In genomic region chr1:224434447-224435317, GRCh38 we compare ENCODE assay signal across 8 cellular contexts.
A peak's percentile ranks its signal among the peaks of the same experiment; 100 is the strongest.
DNase-seq lines count a peak whose midpoint lies in the region; ATAC-seq lines count a peak whose summit lies in the region.

Gene WDR26, minus strand, starts transcription at chr1:224434797.

- peak; percentile 93 for ATAC-seq in GM19455 (IDR thresholded peaks at IDR 0.05; ENCODE audit: unreplicated experiment)
- peak; percentile 68 for ATAC-seq in HG03575 (IDR thresholded peaks at IDR 0.05; ENCODE audit: extremely low read depth, insufficient number of reproducible peaks, low FRiP score, unreplicated experiment)

- H3K4me3 ChIP-seq in effector memory CD4-positive, alpha-beta T cell (ENCODE audit: insufficient read depth, low read depth, low read length, poor library complexity, severe bottlenecking) = peak within 1 kb of the TSS; percentile 87

- peak within 1 kb of the TSS; percentile 96 for H3K27ac ChIP-seq in effector memory CD4-positive, alpha-beta T cell (ENCODE audit: insufficient read depth, low read length, poor library complexity, severe bottlenecking)

- no peaks in the 10 kb centered on the region for H3K36me3 ChIP-seq in effector memory CD4-positive, alpha-beta T cell (ENCODE audit: control insufficient read depth, insufficient read depth, low read length)

- peaks cover 21% of the 10 kb centered on the region for H3K4me1 ChIP-seq in effector memory CD4-positive, alpha-beta T cell (ENCODE audit: control insufficient read depth, insufficient read depth, low read length, poor library complexity, severe bottlenecking)

- peak; percentile 89 for DNase-seq in COLO668 (lab: John Stamatoyannopoulos, UW; ENCODE audit: unreplicated experiment)
- DNase-seq in NK-92 treated with Interleukin-12 subunit alpha and Interleukin-12 subunit beta, amount 100 ng/mL, for 24 hours (lab: John Stamatoyannopoulos, UW) = peak; percentile 80
- DNase-seq in activated CD8-positive, alpha-beta memory T cell treated with anti-CD3 and anti-CD28 coated beads for 24 hours = peak; percentile 90
- DNase-seq in effector memory CD4-positive, alpha-beta T cell = peak; percentile 75 to 85 (median 76)
- peak; percentile 92 for DNase-seq in medulla oblongata (ENCODE audit: extremely low spot score)
- peak; percentile 65 for DNase-seq in stimulated activated CD8-positive, alpha-beta memory T cell treated with anti-CD3 and anti-CD28 coated beads, Interleukin-12 subunit alpha, Interleukin-12 subunit beta, amount 100 ng/mL, for 1 hour (ENCODE audit: low read depth)

- no peaks in the 10 kb centered on the region for H3K9me3 ChIP-seq in effector memory CD4-positive, alpha-beta T cell (ENCODE audit: control insufficient read depth, low read length)

- no peaks in the 10 kb centered on the region for H3K27me3 ChIP-seq in effector memory CD4-positive, alpha-beta T cell (replicated peaks; ENCODE audit: control insufficient read depth, insufficient read depth, low read length, poor library complexity, severe bottlenecking)

Comparison
In these comparisons a context has a peak if more than half of its experiments do, and no peak if none do; other contexts are left out.
1. Peak in every context shown above with its lines: DNase-seq, ATAC-seq, H3K4me3 ChIP-seq and H3K27ac ChIP-seq.